Comparison of ENCODE assay signal across 8 cellular contexts in the genomic region with DNA sequence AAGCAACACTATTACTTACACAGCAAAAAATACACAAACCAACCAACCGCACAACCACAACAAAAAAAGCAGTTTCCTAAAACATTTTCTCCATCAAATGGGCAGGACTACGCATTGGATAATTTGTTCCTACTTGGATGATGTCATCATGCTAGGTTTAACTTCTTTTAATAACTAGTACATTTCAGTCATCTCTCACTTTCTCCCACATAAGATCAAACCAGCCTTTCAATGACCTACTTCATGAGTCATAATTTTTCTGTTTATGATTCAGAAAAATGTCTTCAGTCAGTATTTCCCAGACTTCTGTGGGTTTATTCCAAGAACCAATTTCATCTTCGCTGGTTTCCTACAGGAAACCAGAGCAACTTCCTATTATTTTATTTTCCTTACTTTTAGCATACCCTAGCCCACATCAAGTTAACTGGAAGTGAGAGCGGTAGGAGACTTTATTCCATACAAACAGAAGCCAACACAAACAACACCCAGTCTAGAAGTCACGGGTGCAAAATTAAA.
DNase-seq lines count a peak whose midpoint lies in the region; ATAC-seq, FAIRE-seq and TF ChIP-seq lines count a peak whose summit lies in the region.

No MANE protein-coding gene starts in this region.

- H3K4me3 ChIP-seq in kidney (ENCODE audit: low read length in 2 of 2): peak overlapping the region in 1 of 2 donors; percentile 19

- no peak overlapping the region for H3K27ac Mint-ChIP-seq in activated CD4-positive, alpha-beta memory T cell treated with anti-CD3 and anti-CD28 coated beads, Interleukin-2, amount 10 ng/mL, durations not matched to agents 7 days and 5 days

- H3K4me3 Mint-ChIP-seq in activated CD4-positive, alpha-beta memory T cell treated with anti-CD3 and anti-CD28 coated beads, Interleukin-2, amount 10 ng/mL, durations not matched to agents 7 days and 5 days: peak overlapping the region; percentile 60

- no peak overlapping the region for H3K9ac ChIP-seq in kidney (ENCODE audit: low read length in 2 of 2)

- intact Hi-C loops in kidney (cut with DNase I): no loop called here

- CTCF ChIA-PET in activated CD4-positive, alpha-beta memory T cell treated with anti-CD3 and anti-CD28 coated beads, Interleukin-2, amount 10 ng/mL, durations not matched to agents 7 days and 5 days (lab: Charles Lee): no interaction called here

- peaks cover 16% of the 10 kb centered on the region for H3K4me1 Mint-ChIP-seq in activated CD4-positive, alpha-beta memory T cell treated with anti-CD3 and anti-CD28 coated beads, Interleukin-2, amount 10 ng/mL, durations not matched to agents 7 days and 5 days

- TF ChIP-seq CTCF in kidney (IDR thresholded peaks at IDR 0.05; ENCODE audit: borderline replicate concordance, extremely low read depth, insufficient read depth): no peak

- POLR2A ChIA-PET in activated CD4-positive, alpha-beta memory T cell treated with anti-CD3 and anti-CD28 coated beads, Interleukin-2, amount 10 ng/mL, durations not matched to agents 7 days and 5 days (lab: Charles Lee): no interaction called here

- H3K27me3 Mint-ChIP-seq in activated CD4-positive, alpha-beta memory T cell treated with anti-CD3 and anti-CD28 coated beads, Interleukin-2, amount 10 ng/mL, durations not matched to agents 7 days and 5 days: peaks cover 5% of the 10 kb centered on the region

- no peak overlapping the region for H3K27ac ChIP-seq in kidney (ENCODE audit: low read depth in 2 of 2, low read length in 2 of 2)

- ATAC-seq in GM21619 (IDR thresholded peaks at IDR 0.05; ENCODE audit: unreplicated experiment) (peak; percentile 40), GM21786 (IDR thresholded peaks at IDR 0.05; ENCODE audit: unreplicated experiment) (no peak)

- H3K36me3 ChIP-seq in kidney (ENCODE audit: control insufficient read depth in 1 of 2, insufficient read depth in 2 of 2, low read length in 2 of 2): no peaks in the 10 kb centered on the region

- H3K9me3 ChIP-seq in kidney (ENCODE audit: control insufficient read depth in 1 of 2, low read length in 2 of 2): no peaks in the 10 kb centered on the region

- peak; percentile 45 for FAIRE-seq in kidney (lab: Jason Lieb, UNC)

- no peaks in the 10 kb centered on the region for H3K4me1 ChIP-seq in kidney (ENCODE audit: control insufficient read depth in 1 of 2, insufficient read depth in 1 of 2, low read depth in 1 of 2, low read length in 2 of 2)

- DNase-seq in COLO829 (ENCODE audit: low spot score) (peak; percentile 35), kidney (no peak), activated gamma-delta T cell treated with Interleukin-2 at 50 U/mL for 16 hours (no peak), NCI-H446 (lab: John Stamatoyannopoulos, UW) (no peak), KG1 (lab: John Stamatoyannopoulos, UW) (no peak)
- no peak for DNase-seq in activated CD4-positive, alpha-beta memory T cell treated with anti-CD3 and anti-CD28 coated beads, Interleukin-2, amount 10 ng/mL, durations not matched to agents 7 days and 5 days

- no peaks in the 10 kb centered on the region for H3K9me3 Mint-ChIP-seq in activated CD4-positive, alpha-beta memory T cell treated with anti-CD3 and anti-CD28 coated beads, Interleukin-2, amount 10 ng/mL, durations not matched to agents 7 days and 5 days

- H3K36me3 Mint-ChIP-seq in activated CD4-positive, alpha-beta memory T cell treated with anti-CD3 and anti-CD28 coated beads, Interleukin-2, amount 10 ng/mL, durations not matched to agents 7 days and 5 days (ENCODE audit: low read depth): no peaks in the 10 kb centered on the region
